In genomic region chr1:183604048-183604808, GRCh38 we compare ENCODE assay signal across 1 cellular context.
TF ChIP-seq lines count a peak whose summit lies in the region.

No MANE protein-coding gene starts in this region.

TF ChIP-seq in K562, 482 proteins besides CTCF, POLR2A, EP300 and RAD21 (continued from another document and continues in another):
- no peak for TF ChIP-seq HNRNPLL (IDR thresholded peaks at IDR 0.05; ENCODE audit: low read depth, low read length, poor library complexity, severe bottlenecking)
- no peak for TF ChIP-seq ZKSCAN3 (CRISPR knock-in tag; IDR thresholded peaks at IDR 0.05)
- no peak for TF ChIP-seq ARHGAP35 (IDR thresholded peaks at IDR 0.05; ENCODE audit: partially characterized antibody)
- TF ChIP-seq SNAPC5 (CRISPR knock-in tag; IDR thresholded peaks at IDR 0.05) = no peak
- TF ChIP-seq ZNF589 (CRISPR knock-in tag; IDR thresholded peaks at IDR 0.05; ENCODE audit: low read depth) = 0 out of 2 replicates have a peak, but pooled peaks have one; percentile 21
- TF ChIP-seq ZC3H4 (CRISPR knock-in tag; IDR thresholded peaks at IDR 0.05; ENCODE audit: borderline replicate concordance) = no peak
- TF ChIP-seq TSC22D4 (tag; IDR thresholded peaks at IDR 0.05) = no peak
- peak; percentile 67 for TF ChIP-seq NFE2 (IDR thresholded peaks at IDR 0.05; ENCODE audit: low read depth)
- no peak for TF ChIP-seq SMC3 (conservative IDR thresholded peaks at IDR 0.05; ENCODE audit: insufficient read depth, low read depth, low read length)
- no peak for TF ChIP-seq PBX2 (CRISPR knock-in tag; IDR thresholded peaks at IDR 0.05; ENCODE audit: low read depth)
- no peak for TF ChIP-seq PBX2 (tag; conservative IDR thresholded peaks at IDR 0.05; ENCODE audit: low read depth)
- TF ChIP-seq GTF3C2 (IDR thresholded peaks at IDR 0.05; ENCODE audit: borderline replicate concordance, extremely low read depth, insufficient read length) = no peak
- no peak for TF ChIP-seq GABPB2 (CRISPR knock-in tag; conservative IDR thresholded peaks at IDR 0.05)
- TF ChIP-seq EZH2 (IDR thresholded peaks at IDR 0.05; ENCODE audit: borderline replicate concordance, low read depth, low read length) = no peak
- no peak for TF ChIP-seq PYGO2 (tag; IDR thresholded peaks at IDR 0.05)
- no peak for TF ChIP-seq NONO (IDR thresholded peaks at IDR 0.05; ENCODE audit: low read depth in 2 of 2, low read length in 1 of 2)
- TF ChIP-seq NCOA4 (IDR thresholded peaks at IDR 0.05; ENCODE audit: partially characterized antibody) = no peak
- TF ChIP-seq PCBP2 (IDR thresholded peaks at IDR 0.05; ENCODE audit: low read depth, low read length, poor library complexity, severe bottlenecking) = no peak
- TF ChIP-seq CLOCK (CRISPR knock-in tag; IDR thresholded peaks at IDR 0.05; ENCODE audit: borderline replicate concordance) = no peak
- TF ChIP-seq SRSF9 (IDR thresholded peaks at IDR 0.05; ENCODE audit: borderline replicate concordance, low read depth, low read length) = no peak
- no peak for TF ChIP-seq CEBPB (tag; IDR thresholded peaks at IDR 0.05)
- TF ChIP-seq MAFK (IDR thresholded peaks at IDR 0.05; ENCODE audit: low read length) = peak; percentile 31; the same call in 1 of the 2 replicates
- peak; percentile 99 for TF ChIP-seq ATF3 (IDR thresholded peaks at IDR 0.05)
- TF ChIP-seq ATF3 (CRISPR knock-in tag; conservative IDR thresholded peaks at IDR 0.05) = no peak
- peak; percentile 59 for TF ChIP-seq ZNF75A (CRISPR knock-in tag; IDR thresholded peaks at IDR 0.05)
- no peak for TF ChIP-seq SIN3A (IDR thresholded peaks at IDR 0.05; ENCODE audit: borderline replicate concordance in 2 of 2, control insufficient read depth in 1 of 2, low read depth in 2 of 2, low read length in 2 of 2)
- TF ChIP-seq ZNF398 (CRISPR knock-in tag; IDR thresholded peaks at IDR 0.05) = no peak
- 0 out of 2 replicates have a peak, but pooled peaks have one; percentile 17 for TF ChIP-seq BHLHE40 (IDR thresholded peaks at IDR 0.05; ENCODE audit: low read length)
- peak; percentile 54; the same call in 1 of the 2 replicates for TF ChIP-seq SMARCA4 (IDR thresholded peaks at IDR 0.05)
- TF ChIP-seq ZNF253 (CRISPR knock-in tag; conservative IDR thresholded peaks at IDR 0.05) = no peak
- TF ChIP-seq ZFP1 (CRISPR knock-in tag; IDR thresholded peaks at IDR 0.05) = no peak
- TF ChIP-seq ZNF444 (CRISPR knock-in tag; IDR thresholded peaks at IDR 0.05) = no peak
- no peak for TF ChIP-seq RBM34 (IDR thresholded peaks at IDR 0.05; ENCODE audit: borderline replicate concordance, insufficient read depth, low read length)
- TF ChIP-seq PHF21A (IDR thresholded peaks at IDR 0.05; ENCODE audit: borderline replicate concordance, low read depth) = no peak
- no peak for TF ChIP-seq RBM15 (IDR thresholded peaks at IDR 0.05; ENCODE audit: insufficient read depth, low read length)
- no peak for TF ChIP-seq ZSCAN29 (IDR thresholded peaks at IDR 0.05)
- TF ChIP-seq ZNF347 (CRISPR knock-in tag; IDR thresholded peaks at IDR 0.05; ENCODE audit: low read depth) = no peak
- TF ChIP-seq GTF2E2 (tag; IDR thresholded peaks at IDR 0.05) = peak; percentile 34; the same call in 1 of the 2 replicates
- TF ChIP-seq HNRNPK (IDR thresholded peaks at IDR 0.05; ENCODE audit: low read depth, low read length, poor library complexity, severe bottlenecking) = no peak
- no peak for TF ChIP-seq MED1 (CRISPR knock-in tag; IDR thresholded peaks at IDR 0.05; ENCODE audit: borderline replicate concordance)
- no peak for TF ChIP-seq KAT7 (CRISPR knock-in tag; IDR thresholded peaks at IDR 0.05; ENCODE audit: borderline replicate concordance)
- no peak for TF ChIP-seq RBM22 (IDR thresholded peaks at IDR 0.05; ENCODE audit: low read depth, low read length, poor library complexity, severe bottlenecking)
- no peak for TF ChIP-seq ETS1 (conservative IDR thresholded peaks at IDR 0.05; ENCODE audit: control insufficient read depth, low read depth, low read length)
- TF ChIP-seq RCOR1 (IDR thresholded peaks at IDR 0.05; ENCODE audit: borderline replicate concordance in 1 of 2, low read depth in 2 of 2, low read length in 2 of 2) = 0 out of 4 replicates have a peak, but pooled peaks of 1 of the 2 experiments have one; percentile 28
- TF ChIP-seq ETV6 (IDR thresholded peaks at IDR 0.05; ENCODE audit: borderline replicate concordance in 1 of 2, low read depth in 2 of 2, low read length in 1 of 2) = no peak
- TF ChIP-seq ETV6 (CRISPR knock-in tag; IDR thresholded peaks at IDR 0.05; ENCODE audit: borderline replicate concordance) = no peak
- no peak for TF ChIP-seq MTF1 (CRISPR knock-in tag; IDR thresholded peaks at IDR 0.05; ENCODE audit: borderline replicate concordance)
- TF ChIP-seq ZBTB7A (IDR thresholded peaks at IDR 0.05; ENCODE audit: borderline replicate concordance, control insufficient read depth, low read depth, low read length) = peak; percentile 32; the same call in 1 of the 2 replicates
- no peak for TF ChIP-seq CREB1 (IDR thresholded peaks at IDR 0.05)
- peak; percentile 79 for TF ChIP-seq CREB1 (CRISPR knock-in tag; IDR thresholded peaks at IDR 0.05)
- no peak for TF ChIP-seq ZNF280A (IDR thresholded peaks at IDR 0.05; ENCODE audit: low read depth, partially characterized antibody)
- no peak for TF ChIP-seq ZNF212 (CRISPR knock-in tag; IDR thresholded peaks at IDR 0.05)
- TF ChIP-seq TCF7 (IDR thresholded peaks at IDR 0.05; ENCODE audit: borderline replicate concordance) = no peak
